Comparison of ENCODE assay signal across 1 cellular context in the genomic region with DNA sequence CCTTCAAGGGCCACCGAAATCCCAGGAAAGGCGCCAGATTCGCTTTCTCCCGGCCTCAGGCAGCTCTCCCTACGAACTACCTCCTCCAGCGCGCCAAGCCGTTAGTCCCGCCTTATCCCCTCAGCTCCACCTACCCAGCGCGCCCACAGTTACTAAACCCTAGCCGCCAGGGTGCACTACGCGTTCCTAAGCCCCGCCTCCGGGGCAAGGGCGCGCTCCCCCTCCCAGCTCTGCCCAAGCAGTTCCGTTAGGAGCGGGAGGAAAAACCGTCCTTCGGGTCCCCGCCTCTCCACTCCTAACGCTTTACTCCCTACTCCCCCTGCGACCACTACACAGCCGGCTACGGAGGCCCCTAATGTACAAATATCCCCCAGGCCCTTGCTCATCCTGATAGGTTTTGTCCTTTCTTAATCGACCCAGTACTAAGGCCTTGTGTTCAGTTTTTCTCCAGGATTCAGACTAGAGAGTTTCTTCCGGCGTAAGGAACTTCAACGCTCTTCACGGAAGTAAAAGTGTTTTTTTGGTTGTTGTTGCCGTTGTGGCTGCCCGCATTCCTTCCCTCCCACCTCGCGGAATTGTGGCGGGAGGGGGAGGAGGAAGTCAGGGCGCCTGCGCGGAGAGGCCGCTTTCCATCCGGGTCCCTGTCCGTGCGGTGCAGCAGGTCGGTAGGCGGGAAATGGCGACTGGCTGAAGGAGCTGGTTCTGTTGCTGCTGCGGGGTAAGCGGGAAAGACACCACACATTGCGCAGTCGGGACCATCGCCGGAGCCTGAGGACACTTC.
TF ChIP-seq lines count a peak whose summit lies in the region.

A gene (plus strand): TSS at position 655 of the 781 bp plus-strand sequence. CDS start 31,386 bp downstream, outside the sequence.

TF ChIP-seq in HepG2, 621 proteins besides CTCF, POLR2A, EP300 and RAD21 (continued from another document and continues in another):
- TF ChIP-seq, protein P1, sequence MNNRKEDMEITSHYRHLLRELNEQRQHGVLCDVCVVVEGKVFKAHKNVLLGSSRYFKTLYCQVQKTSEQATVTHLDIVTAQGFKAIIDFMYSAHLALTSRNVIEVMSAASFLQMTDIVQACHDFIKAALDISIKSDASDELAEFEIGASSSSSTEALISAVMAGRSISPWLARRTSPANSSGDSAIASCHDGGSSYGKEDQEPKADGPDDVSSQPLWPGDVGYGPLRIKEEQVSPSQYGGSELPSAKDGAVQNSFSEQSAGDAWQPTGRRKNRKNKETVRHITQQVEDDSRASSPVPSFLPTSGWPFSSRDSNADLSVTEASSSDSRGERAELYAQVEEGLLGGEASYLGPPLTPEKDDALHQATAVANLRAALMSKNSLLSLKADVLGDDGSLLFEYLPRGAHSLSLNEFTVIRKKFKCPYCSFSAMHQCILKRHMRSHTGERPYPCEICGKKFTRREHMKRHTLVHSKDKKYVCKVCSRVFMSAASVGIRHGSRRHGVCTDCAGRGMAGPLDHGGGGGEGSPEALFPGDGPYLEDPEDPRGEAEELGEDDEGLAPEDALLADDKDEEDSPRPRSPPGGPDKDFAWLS (CRISPR knock-in tag; IDR thresholded peaks at IDR 0.05; ENCODE audit: borderline replicate concordance): no peak
- TF ChIP-seq HNRNPK (IDR thresholded peaks at IDR 0.05; ENCODE audit: low read depth, low read length, poor library complexity, severe bottlenecking) (no peak), ZNF468 (CRISPR knock-in tag; IDR thresholded peaks at IDR 0.05) (no peak), ZNF33B (CRISPR knock-in tag; IDR thresholded peaks at IDR 0.05) (no peak), ZFP36L2 (CRISPR knock-in tag; IDR thresholded peaks at IDR 0.05) (no peak), SATB2 (CRISPR knock-in tag; IDR thresholded peaks at IDR 0.05) (0 out of 2 replicates have a peak, but pooled peaks have one; percentile 58), EEA1 (CRISPR knock-in tag; IDR thresholded peaks at IDR 0.05; ENCODE audit: borderline replicate concordance) (0 out of 2 replicates have a peak, but pooled peaks have one; percentile 7), GABPB1 (CRISPR knock-in tag; IDR thresholded peaks at IDR 0.05) (peak; percentile 80), NCOA5 (CRISPR knock-in tag; IDR thresholded peaks at IDR 0.05) (no peak), KMT2B (CRISPR knock-in tag; IDR thresholded peaks at IDR 0.05) (peak; percentile 72; the same call in 1 of the 2 replicates), ZFAT (CRISPR knock-in tag; conservative IDR thresholded peaks at IDR 0.05) (0 out of 2 replicates have a peak, but pooled peaks have one; percentile 7), NPAS2 (CRISPR knock-in tag; IDR thresholded peaks at IDR 0.05; ENCODE audit: borderline replicate concordance) (no peak), RARA (CRISPR knock-in tag; IDR thresholded peaks at IDR 0.05) (0 out of 2 replicates have a peak, but pooled peaks have one; percentile 5), FOXA1 (IDR thresholded peaks at IDR 0.05) (no peak), FOXA1 (CRISPR knock-in tag; IDR thresholded peaks at IDR 0.05) (no peak), LCORL (IDR thresholded peaks at IDR 0.05) (no peak), LCORL (CRISPR knock-in tag; IDR thresholded peaks at IDR 0.05) (peak; percentile 8; the same call in 1 of the 2 replicates), MAZ (IDR thresholded peaks at IDR 0.05; ENCODE audit: borderline replicate concordance, low read depth, low read length) (peak; percentile 96), MAZ (CRISPR knock-in tag; IDR thresholded peaks at IDR 0.05; ENCODE audit: low read depth) (peak; percentile 97), U2AF2 (IDR thresholded peaks at IDR 0.05; ENCODE audit: low read depth, low read length) (no peak; the same call in 1 of the 2 replicates), SRY (CRISPR knock-in tag; IDR thresholded peaks at IDR 0.05) (0 out of 2 replicates have a peak, but pooled peaks have one; percentile 22), ARHGAP35 (CRISPR knock-in tag; IDR thresholded peaks at IDR 0.05; ENCODE audit: borderline replicate concordance) (no peak), ZNF136 (CRISPR knock-in tag; IDR thresholded peaks at IDR 0.05; ENCODE audit: low read depth) (no peak; the same call in 1 of the 2 replicates), KLF16 (CRISPR knock-in tag; IDR thresholded peaks at IDR 0.05) (no peak; a peak in 1 of 4 replicates), ZNF292 (CRISPR knock-in tag; IDR thresholded peaks at IDR 0.05; ENCODE audit: borderline replicate concordance, low read depth) (no peak), ZNF282 (IDR thresholded peaks at IDR 0.05; ENCODE audit: partially characterized antibody) (no peak), FLYWCH1 (CRISPR knock-in tag; IDR thresholded peaks at IDR 0.05) (no peak), CEBPG (CRISPR knock-in tag; IDR thresholded peaks at IDR 0.05) (0 out of 2 replicates have a peak, but pooled peaks have one; percentile 16), ZBTB3 (CRISPR knock-in tag; IDR thresholded peaks at IDR 0.05; ENCODE audit: borderline replicate concordance, low read depth) (no peak), ZNF619 (CRISPR knock-in tag; IDR thresholded peaks at IDR 0.05) (no peak), SAP130 (CRISPR knock-in tag; IDR thresholded peaks at IDR 0.05; ENCODE audit: low read depth) (peak; percentile 85)
- TF ChIP-seq, protein P2, sequence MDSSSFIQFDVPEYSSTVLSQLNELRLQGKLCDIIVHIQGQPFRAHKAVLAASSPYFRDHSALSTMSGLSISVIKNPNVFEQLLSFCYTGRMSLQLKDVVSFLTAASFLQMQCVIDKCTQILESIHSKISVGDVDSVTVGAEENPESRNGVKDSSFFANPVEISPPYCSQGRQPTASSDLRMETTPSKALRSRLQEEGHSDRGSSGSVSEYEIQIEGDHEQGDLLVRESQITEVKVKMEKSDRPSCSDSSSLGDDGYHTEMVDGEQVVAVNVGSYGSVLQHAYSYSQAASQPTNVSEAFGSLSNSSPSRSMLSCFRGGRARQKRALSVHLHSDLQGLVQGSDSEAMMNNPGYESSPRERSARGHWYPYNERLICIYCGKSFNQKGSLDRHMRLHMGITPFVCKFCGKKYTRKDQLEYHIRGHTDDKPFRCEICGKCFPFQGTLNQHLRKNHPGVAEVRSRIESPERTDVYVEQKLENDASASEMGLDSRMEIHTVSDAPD (CRISPR knock-in tag; IDR thresholded peaks at IDR 0.05): no peak
- TF ChIP-seq, protein P3, sequence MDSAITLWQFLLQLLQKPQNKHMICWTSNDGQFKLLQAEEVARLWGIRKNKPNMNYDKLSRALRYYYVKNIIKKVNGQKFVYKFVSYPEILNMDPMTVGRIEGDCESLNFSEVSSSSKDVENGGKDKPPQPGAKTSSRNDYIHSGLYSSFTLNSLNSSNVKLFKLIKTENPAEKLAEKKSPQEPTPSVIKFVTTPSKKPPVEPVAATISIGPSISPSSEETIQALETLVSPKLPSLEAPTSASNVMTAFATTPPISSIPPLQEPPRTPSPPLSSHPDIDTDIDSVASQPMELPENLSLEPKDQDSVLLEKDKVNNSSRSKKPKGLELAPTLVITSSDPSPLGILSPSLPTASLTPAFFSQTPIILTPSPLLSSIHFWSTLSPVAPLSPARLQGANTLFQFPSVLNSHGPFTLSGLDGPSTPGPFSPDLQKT (CRISPR knock-in tag; IDR thresholded peaks at IDR 0.05; ENCODE audit: borderline replicate concordance): no peak
- TF ChIP-seq, protein P4, sequence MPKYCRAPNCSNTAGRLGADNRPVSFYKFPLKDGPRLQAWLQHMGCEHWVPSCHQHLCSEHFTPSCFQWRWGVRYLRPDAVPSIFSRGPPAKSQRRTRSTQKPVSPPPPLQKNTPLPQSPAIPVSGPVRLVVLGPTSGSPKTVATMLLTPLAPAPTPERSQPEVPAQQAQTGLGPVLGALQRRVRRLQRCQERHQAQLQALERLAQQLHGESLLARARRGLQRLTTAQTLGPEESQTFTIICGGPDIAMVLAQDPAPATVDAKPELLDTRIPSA (CRISPR knock-in tag; IDR thresholded peaks at IDR 0.05; ENCODE audit: borderline replicate concordance): peak; percentile 44; the same call in 1 of the 2 replicates
- TF ChIP-seq, protein P5, sequence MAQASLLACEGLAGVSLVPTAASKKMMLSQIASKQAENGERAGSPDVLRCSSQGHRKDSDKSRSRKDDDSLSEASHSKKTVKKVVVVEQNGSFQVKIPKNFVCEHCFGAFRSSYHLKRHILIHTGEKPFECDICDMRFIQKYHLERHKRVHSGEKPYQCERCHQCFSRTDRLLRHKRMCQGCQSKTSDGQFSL (CRISPR knock-in tag; IDR thresholded peaks at IDR 0.05): no peak; the same call in 1 of the 2 replicates
- TF ChIP-seq, protein P6, sequence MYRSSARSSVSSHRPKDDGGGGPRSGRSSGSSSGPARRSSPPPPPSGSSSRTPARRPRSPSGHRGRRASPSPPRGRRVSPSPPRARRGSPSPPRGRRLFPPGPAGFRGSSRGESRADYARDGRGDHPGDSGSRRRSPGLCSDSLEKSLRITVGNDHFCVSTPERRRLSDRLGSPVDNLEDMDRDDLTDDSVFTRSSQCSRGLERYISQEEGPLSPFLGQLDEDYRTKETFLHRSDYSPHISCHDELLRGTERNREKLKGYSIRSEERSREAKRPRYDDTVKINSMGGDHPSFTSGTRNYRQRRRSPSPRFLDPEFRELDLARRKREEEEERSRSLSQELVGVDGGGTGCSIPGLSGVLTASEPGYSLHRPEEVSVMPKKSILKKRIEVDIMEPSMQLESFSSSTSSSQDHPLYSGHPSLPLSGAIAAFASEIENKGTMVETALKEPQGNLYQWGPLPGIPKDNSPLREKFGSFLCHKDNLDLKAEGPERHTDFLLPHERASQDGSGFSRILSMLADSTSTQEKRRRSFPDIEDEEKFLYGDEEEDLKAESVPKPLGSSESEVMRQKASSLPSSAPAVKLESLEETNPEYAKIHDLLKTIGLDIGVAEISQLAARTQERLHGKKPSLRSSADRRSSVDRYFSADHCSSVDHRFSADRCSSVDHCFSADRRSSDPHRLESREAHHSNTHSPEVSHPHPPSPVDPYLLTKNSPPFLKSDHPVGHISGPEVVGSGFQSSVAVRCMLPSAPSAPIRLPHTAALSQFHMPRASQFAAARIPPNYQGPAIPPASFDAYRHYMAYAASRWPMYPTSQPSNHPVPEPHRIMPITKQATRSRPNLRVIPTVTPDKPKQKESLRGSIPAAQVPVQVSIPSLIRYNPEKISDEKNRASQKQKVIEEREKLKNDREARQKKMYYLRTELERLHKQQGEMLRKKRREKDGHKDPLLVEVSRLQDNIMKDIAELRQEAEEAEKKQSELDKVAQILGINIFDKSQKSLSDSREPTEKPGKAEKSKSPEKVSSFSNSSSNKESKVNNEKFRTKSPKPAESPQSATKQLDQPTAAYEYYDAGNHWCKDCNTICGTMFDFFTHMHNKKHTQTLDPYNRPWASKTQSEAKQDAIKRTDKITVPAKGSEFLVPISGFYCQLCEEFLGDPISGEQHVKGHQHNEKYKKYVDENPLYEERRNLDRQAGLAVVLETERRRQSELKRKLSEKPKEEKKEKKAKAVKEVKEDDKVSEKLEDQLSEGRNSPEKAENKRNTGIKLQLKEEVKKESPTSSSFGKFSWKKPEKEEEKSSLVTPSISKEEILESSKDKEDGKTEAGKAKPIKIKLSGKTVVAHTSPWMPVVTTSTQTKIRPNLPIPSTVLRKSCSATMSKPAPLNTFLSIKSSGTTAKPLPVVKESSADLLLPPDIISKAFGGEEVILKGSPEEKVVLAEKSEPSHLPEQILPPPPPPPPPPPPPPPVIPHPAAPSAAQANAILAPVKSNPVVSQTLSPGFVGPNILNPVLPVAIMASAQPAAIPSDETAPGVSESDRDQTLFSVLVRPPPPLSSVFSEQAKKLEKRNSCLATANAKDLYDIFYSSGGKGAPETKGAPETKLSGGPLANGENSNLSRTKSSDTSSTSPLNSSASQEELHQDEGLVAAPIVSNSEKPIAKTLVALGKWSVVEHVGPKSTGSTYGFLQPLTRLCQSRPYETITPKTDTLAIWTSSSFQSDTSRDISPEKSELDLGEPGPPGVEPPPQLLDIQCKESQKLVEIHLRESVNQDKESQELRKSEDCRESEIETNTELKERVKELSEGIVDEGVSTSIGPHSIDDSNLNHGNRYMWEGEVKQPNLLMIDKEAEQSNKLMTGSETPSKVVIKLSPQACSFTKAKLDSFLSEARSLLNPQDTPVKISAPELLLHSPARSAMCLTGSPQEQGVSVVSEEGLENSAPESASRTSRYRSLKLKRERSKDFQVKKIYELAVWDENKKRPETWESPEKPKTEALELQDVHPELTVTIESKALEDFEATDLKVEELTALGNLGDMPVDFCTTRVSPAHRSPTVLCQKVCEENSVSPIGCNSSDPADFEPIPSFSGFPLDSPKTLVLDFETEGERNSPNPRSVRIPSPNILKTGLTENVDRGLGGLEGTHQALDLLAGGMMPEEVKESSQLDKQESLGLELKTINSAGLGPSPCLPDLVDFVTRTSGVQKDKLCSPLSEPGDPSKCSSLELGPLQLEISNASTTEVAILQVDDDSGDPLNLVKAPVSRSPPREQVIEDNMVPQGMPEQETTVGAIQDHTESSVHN (CRISPR knock-in tag; IDR thresholded peaks at IDR 0.05): no peak
- TF ChIP-seq, protein P7, sequence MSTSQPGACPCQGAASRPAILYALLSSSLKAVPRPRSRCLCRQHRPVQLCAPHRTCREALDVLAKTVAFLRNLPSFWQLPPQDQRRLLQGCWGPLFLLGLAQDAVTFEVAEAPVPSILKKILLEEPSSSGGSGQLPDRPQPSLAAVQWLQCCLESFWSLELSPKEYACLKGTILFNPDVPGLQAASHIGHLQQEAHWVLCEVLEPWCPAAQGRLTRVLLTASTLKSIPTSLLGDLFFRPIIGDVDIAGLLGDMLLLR (CRISPR knock-in tag; IDR thresholded peaks at IDR 0.05): peak; percentile 48; the same call in 1 of the 2 replicates
- TF ChIP-seq, protein P8, sequence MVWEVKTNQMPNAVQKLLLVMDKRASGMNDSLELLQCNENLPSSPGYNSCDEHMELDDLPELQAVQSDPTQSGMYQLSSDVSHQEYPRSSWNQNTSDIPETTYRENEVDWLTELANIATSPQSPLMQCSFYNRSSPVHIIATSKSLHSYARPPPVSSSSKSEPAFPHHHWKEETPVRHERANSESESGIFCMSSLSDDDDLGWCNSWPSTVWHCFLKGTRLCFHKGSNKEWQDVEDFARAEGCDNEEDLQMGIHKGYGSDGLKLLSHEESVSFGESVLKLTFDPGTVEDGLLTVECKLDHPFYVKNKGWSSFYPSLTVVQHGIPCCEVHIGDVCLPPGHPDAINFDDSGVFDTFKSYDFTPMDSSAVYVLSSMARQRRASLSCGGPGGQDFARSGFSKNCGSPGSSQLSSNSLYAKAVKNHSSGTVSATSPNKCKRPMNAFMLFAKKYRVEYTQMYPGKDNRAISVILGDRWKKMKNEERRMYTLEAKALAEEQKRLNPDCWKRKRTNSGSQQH (CRISPR knock-in tag; IDR thresholded peaks at IDR 0.05; ENCODE audit: low read depth): 0 out of 2 replicates have a peak, but pooled peaks have one; percentile 47
- TF ChIP-seq, protein P9, sequence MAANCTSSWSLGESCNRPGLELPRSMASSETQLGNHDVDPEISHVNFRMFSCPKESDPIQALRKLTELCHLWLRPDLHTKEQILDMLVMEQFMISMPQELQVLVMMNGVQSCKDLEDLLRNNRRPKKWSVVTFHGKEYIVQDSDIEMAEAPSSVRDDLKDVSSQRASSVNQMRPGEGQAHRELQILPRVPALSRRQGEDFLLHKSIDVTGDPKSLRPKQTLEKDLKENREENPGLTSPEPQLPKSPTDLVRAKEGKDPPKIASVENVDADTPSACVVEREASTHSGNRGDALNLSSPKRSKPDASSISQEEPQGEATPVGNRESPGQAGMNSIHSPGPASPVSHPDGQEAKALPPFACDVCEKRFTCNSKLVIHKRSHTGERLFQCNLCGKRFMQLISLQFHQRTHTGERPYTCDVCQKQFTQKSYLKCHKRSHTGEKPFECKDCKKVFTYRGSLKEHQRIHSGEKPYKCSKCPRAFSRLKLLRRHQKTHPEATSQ (CRISPR knock-in tag; IDR thresholded peaks at IDR 0.05; ENCODE audit: borderline replicate concordance): no peak; the same call in none of the 2 replicates
